Comparison of ENCODE assay signal across 8 cellular contexts in the genomic region with DNA sequence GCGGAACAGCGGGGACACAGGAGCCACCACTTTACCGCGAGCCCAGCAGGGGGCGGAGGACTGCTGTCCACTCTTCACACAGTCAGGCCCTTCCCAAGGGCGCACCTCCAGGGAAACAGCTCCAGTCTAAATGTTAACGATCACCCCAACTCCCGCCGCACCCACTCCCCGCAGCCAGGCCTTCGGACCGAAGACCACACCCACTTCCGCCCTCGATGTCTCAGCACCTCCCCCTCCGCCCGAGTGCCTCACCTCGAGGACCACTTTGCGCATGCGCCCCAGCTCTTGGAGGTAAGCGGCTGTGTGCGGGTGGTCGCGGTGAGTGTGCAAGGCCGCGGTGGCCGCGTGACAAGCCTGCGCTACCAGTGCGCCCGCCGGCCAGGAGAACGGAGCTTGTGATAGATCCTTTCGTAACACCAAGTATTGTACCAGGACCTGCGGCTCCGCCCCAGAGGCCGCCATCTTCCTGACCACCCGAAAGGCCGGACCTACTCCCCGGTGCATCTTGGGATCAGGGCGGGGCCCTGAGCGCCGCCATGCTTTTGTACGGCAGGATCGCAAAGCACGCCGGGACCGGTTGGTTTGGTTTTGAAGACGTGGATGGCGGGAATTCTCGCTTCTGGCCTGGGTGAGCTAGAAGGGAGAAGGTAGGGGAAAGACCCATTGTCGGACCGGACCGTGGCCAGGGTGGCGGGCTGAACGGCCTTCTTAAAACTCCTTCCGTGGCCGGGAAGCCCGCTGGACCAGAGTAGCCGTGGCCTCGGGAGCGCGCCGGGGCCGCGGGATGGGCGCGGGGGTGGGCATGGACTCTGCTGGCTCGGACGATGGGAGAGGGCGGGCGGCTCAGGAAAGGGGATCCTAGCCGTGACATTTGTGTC. TPM values are rescaled to one million over a fixed set of nuclear protein-coding genes. Genes with fewer than 3 reads are reported as not detected.
A peak's percentile ranks its signal among the peaks of the same experiment; 100 is the strongest.
DNase-seq lines count a peak whose midpoint lies in the region; ATAC-seq and TF ChIP-seq lines count a peak whose summit lies in the region.

A gene with protein sequence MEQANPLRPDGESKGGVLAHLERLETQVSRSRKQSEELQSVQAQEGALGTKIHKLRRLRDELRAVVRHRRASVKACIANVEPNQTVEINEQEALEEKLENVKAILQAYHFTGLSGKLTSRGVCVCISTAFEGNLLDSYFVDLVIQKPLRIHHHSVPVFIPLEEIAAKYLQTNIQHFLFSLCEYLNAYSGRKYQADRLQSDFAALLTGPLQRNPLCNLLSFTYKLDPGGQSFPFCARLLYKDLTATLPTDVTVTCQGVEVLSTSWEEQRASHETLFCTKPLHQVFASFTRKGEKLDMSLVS (plus strand): TSS at position 552 of the 878 bp plus-strand sequence. CDS start 495 bp downstream, outside the sequence.
A gene with protein sequence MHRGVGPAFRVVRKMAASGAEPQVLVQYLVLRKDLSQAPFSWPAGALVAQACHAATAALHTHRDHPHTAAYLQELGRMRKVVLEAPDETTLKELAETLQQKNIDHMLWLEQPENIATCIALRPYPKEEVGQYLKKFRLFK (minus strand): TSS at position 518 of the 878 bp plus-strand sequence. CDS start 14 bp downstream, at position 504.

- no peaks in the 10 kb centered on the region for H3K9me3 Mint-ChIP-seq in chondrocyte (ENCODE audit: low read depth)

- POLR2A ChIA-PET in BJ (lab: Charles Lee) = interaction anchor here (0.6 kb wide), 1 partner anchor 374 kb away, joined by 4 read pairs; no protein-coding TSS in a partner anchor

- H3K27me3 Mint-ChIP-seq in chondrocyte (ENCODE audit: low read depth) = no peaks in the 10 kb centered on the region

- CTCF ChIA-PET in BJ (lab: Yijun Ruan, JAX) = interaction anchor here (0.7 to 3.6 kb wide), 13 partner anchors 9 to 383 kb away, joined by 3 to 21 read pairs (median 3); a partner anchor contains a TSS

- ATAC-seq in HG03442 (IDR thresholded peaks at IDR 0.05; ENCODE audit: unreplicated experiment) = peak; percentile 89

- no peaks in the 10 kb centered on the region; the same call in 1 of the 2 replicates for H3K36me3 ChIP-seq in BJ (ENCODE audit: control insufficient read depth, insufficient read depth, low read length)
- H3K36me3 ChIP-seq in kidney epithelial cell (ENCODE audit: control insufficient read depth, insufficient read depth, low read length) = no peaks in the 10 kb centered on the region

- H3K4me3 ChIP-seq in BJ (ENCODE audit: low read depth, low read length) (peak within 1 kb of the TSS; percentile 80), kidney epithelial cell (ENCODE audit: low read depth, low read length) (peak within 1 kb of the TSS; percentile 82)

- H3K4me1 Mint-ChIP-seq in chondrocyte (ENCODE audit: low read depth) = peaks cover 26% of the 10 kb centered on the region

- H3K27me3 ChIP-seq in BJ (ENCODE audit: control insufficient read depth, insufficient read depth, low read length) (no peaks in the 10 kb centered on the region), kidney epithelial cell (ENCODE audit: control insufficient read depth, insufficient read depth, low read length) (no peaks in the 10 kb centered on the region)

- peaks cover 8% of the 10 kb centered on the region for H3K36me3 Mint-ChIP-seq in chondrocyte (ENCODE audit: low read depth)

- DNase-seq in BJ (ENCODE audit: low read depth) = peak; percentile 78
- peak; percentile 86 for DNase-seq in GM19238 (ENCODE audit: insufficient read length, low spot score)
- DNase-seq in NCI-H510A treated with DMSO at 0.1 percent for 48 hours (lab: John Stamatoyannopoulos, UW) = peak; percentile 97
- peak; percentile 88 to 90 for DNase-seq in activated CD4-positive, alpha-beta T cell treated with anti-CD3 and anti-CD28 coated beads for 24 hours (ENCODE audit: low read depth in 2 of 2)
- peak; percentile 98 for DNase-seq in chondrocyte (ENCODE audit: low spot score)
- peak; percentile 89 for DNase-seq in kidney epithelial cell (ENCODE audit: low read depth)
- peak; percentile 91 to 92 for DNase-seq in stimulated activated CD4-positive, alpha-beta T cell treated with anti-CD3 and anti-CD28 coated beads, Interleukin-15, amount 100 ng/mL, for 48 hours (ENCODE audit: low read depth in 2 of 2)

- peak within 1 kb of the TSS; percentile 99 for H3K27ac Mint-ChIP-seq in chondrocyte (ENCODE audit: unreplicated experiment)

- H3K4me3 Mint-ChIP-seq in chondrocyte (ENCODE audit: unreplicated experiment) = peak within 1 kb of the TSS; percentile 97

- TF ChIP-seq CTCF in BJ (IDR thresholded peaks at IDR 0.05; ENCODE audit: insufficient read depth, low read depth, low read length) = peak; percentile 67
- peak; percentile 82 for TF ChIP-seq CTCF in chondrocyte (IDR thresholded peaks at IDR 0.05)
- peak; percentile 84 for TF ChIP-seq CTCF in kidney epithelial cell (IDR thresholded peaks at IDR 0.05; ENCODE audit: insufficient read depth, low read length, poor library complexity, severe bottlenecking)

RNA-seq across cellular contexts. Expression of the first gene that starts in this region (rescaled TPM):
- polyA plus RNA-seq in BJ (2011; rRNA removed) = 18.2 and 19.4 TPM in 2 replicates
- 16.6 and 18.9 TPM in 2 replicates for polyA minus RNA-seq in BJ (2011; rRNA and poly(A)+ RNA removed)
- 10.6 to 17.8 TPM (median 10.9 TPM) in 3 replicates for total RNA-seq in chondrocyte
- 8.5 and 10.9 TPM in 2 replicates for total RNA-seq in kidney epithelial cell

RNA-seq across cellular contexts. Expression of the second gene that starts in this region (rescaled TPM):
- polyA plus RNA-seq in BJ (2011; rRNA removed) = 44.5 and 59.2 TPM in 2 replicates
- 4.7 and 8.1 TPM in 2 replicates for polyA minus RNA-seq in BJ (2011; rRNA and poly(A)+ RNA removed)
- total RNA-seq in chondrocyte (31.0 to 32.5 TPM (median 32.0 TPM) in 3 replicates), kidney epithelial cell (32.0 and 54.0 TPM in 2 replicates)

Comparison
In these comparisons a context has a peak if more than half of its experiments do, and no peak if none do; other contexts are left out.
1. Peak in every context shown above with its lines: DNase-seq, ATAC-seq and H3K4me3 ChIP-seq.